Comparison of ENCODE assay signal across 15 cellular contexts in the genomic region with DNA sequence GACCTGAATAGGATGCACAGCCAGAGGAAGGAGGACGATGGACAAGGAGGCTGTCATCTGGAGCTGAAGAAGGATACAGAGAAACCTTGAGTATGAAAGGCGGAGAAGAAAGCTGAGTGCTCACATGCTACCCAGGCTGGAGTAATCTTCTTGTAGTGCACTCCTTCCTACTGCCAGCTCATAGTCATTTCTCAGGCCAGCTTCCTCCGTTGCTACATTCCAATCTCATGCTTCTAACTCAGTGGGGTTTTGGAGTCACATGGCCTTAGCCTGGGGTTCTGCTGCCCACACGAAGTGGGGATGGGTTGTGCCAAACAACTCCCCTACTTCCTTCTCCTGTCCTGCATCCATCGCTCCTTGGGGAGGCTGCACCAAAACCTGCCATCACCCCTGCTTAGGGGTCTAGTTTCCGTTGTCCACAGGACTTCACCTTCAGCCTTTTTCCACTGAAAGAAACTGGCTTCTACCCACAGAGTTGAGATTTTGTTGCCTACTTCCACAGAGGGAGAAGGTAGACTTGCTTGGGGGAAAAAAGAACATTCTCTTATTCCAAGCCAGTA.
"Had no signal": no experiment of that assay in that cellular context is flagged by ENCODE, and none has a peak within 500 bp of the region (broad histone marks: within the 10 kb centered on the region; RNA-seq: fewer than 3 reads in every experiment).

No MANE protein-coding gene starts in this region.

- ATAC-seq: activated CD8-positive, alpha-beta memory T cell treated with anti-CD3 and anti-CD28 coated beads, Interleukin-2, amount 10 ng/mL, durations not matched to agents 7 days and 5 days; activated naive CD4-positive, alpha-beta T cell treated with anti-CD3 and anti-CD28 coated beads, Interleukin-2, amount 50 U/mL, for 72 hours; esophagus mucosa; left lobe of liver; pancreas had no signal

- H3K4me3 ChIP-seq: pancreas had no signal

- H3K9me3 ChIP-seq: pancreas had no signal

- H3K4me1 ChIP-seq: pancreas had no signal

- H3K27ac ChIP-seq: pancreas, VCaP had no signal

- FAIRE-seq: colon, endometrium, pancreas had no signal

- DNase-seq: activated CD4-positive, alpha-beta memory T cell treated with anti-CD3 and anti-CD28 coated beads for 36 hours; activated CD8-positive, alpha-beta memory T cell treated with anti-CD3 and anti-CD28 coated beads, Interleukin-2, amount 10 ng/mL, durations not matched to agents 7 days and 5 days; activated effector memory CD4-positive, alpha-beta T cell treated with Interleukin-2 at 50 U/mL for 16 hours; activated T-cell treated with anti-CD3 and anti-CD28 coated beads, Interleukin-2, amount 50 U/mL, for 24 hours; caudate nucleus; foreskin melanocyte; pancreas; stimulated activated CD4-positive, alpha-beta T cell treated with anti-CD3 and anti-CD28 coated beads, Interleukin-4, amount 100 ng/mL, for 24 hours; stimulated activated naive CD4-positive, alpha-beta T cell treated with Interleukin-2 at 50 U/mL for 16 hours had no signal

- H3K36me3 ChIP-seq: pancreas had no signal
